In genomic region chr18:59109375-59109774, GRCh38 we compare ENCODE assay signal across 16 cellular contexts. TPM values are rescaled to one million over a fixed set of nuclear protein-coding genes. Genes with fewer than 3 reads are reported as not detected.
DNase-seq lines count a peak whose midpoint lies in the region; ATAC-seq and TF ChIP-seq lines count a peak whose summit lies in the region.
"Had no signal": no experiment of that assay in that cellular context is flagged by ENCODE, and none has a peak within 500 bp of the region (broad histone marks: within the 10 kb centered on the region; RNA-seq: fewer than 3 reads in every experiment).

No MANE protein-coding gene starts in this region.

- no peak overlapping the region for H4K5ac ChIP-seq in IMR-90 (ENCODE audit: low read depth, low read length)

- H3K27ac ChIP-seq in IMR-90 (ENCODE audit: insufficient read depth, low read length) (no peak overlapping the region), neural progenitor cell (no peak overlapping the region)
- H3K27ac ChIP-seq: BLaER1 treated with 17β-estradiol and CSF1 and Interleukin-3, amounts not matched to agents 10 nM and 100 nM; Peyer's patch had no signal

- H3K9me3 ChIP-seq in IMR-90 (ENCODE audit: control insufficient read depth, insufficient read depth, low read length): no peaks in the 10 kb centered on the region
- H3K9me3 ChIP-seq in adipocyte (ENCODE audit: control insufficient read depth, low read length): peaks cover 14% of the 10 kb centered on the region
- no peaks in the 10 kb centered on the region for H3K9me3 ChIP-seq in neural progenitor cell (ENCODE audit: low read depth)
- H3K9me3 ChIP-seq: BLaER1 treated with 17β-estradiol and CSF1 and Interleukin-3, amounts not matched to agents 10 nM and 100 nM; Peyer's patch had no signal

- H3K14ac ChIP-seq in IMR-90 (replicated peaks; ENCODE audit: low read depth, low read length): no peak overlapping the region

- intact Hi-C loops in IMR-90 (cut with micrococcal nuclease): no loop called here

- CTCF ChIA-PET in IMR-90 (lab: Yijun Ruan, JAX): no interaction called here

- no peak overlapping the region for H3K4me3 ChIP-seq in IMR-90 (ENCODE audit: insufficient read depth, low read depth, low read length)
- H3K4me3 ChIP-seq in adipocyte (ENCODE audit: low read length): no peak overlapping the region
- no peak overlapping the region for H3K4me3 ChIP-seq in neural progenitor cell
- H3K4me3 ChIP-seq: BLaER1 treated with 17β-estradiol and CSF1 and Interleukin-3, amounts not matched to agents 10 nM and 100 nM; Peyer's patch had no signal

- no peak overlapping the region for H2BK5ac ChIP-seq in IMR-90 (ENCODE audit: low read depth, low read length, poor library complexity, severe bottlenecking)

- H4K91ac ChIP-seq in IMR-90 (ENCODE audit: insufficient read depth, low read depth, low read length): no peak overlapping the region

- no peak overlapping the region for H3K4ac ChIP-seq in IMR-90 (ENCODE audit: low read depth, low read length)

- H2AK5ac ChIP-seq in IMR-90 (ENCODE audit: low read depth, low read length): no peak overlapping the region

- TF ChIP-seq CTCF in IMR-90 (conservative IDR thresholded peaks at IDR 0.05; ENCODE audit: low read depth, low read length) (no peak), neural progenitor cell (IDR thresholded peaks at IDR 0.05) (no peak), GM20000 (IDR thresholded peaks at IDR 0.05; ENCODE audit: extremely low read depth, missing control alignments) (no peak)

- H4K8ac ChIP-seq in IMR-90 (ENCODE audit: low read depth in 2 of 2, low read length in 2 of 2): no peak overlapping the region

- peaks cover 4% of the 10 kb centered on the region for H3K4me1 Mint-ChIP-seq in neural progenitor cell
- no peaks in the 10 kb centered on the region for H3K4me1 Mint-ChIP-seq in activated T-cell treated with anti-CD3 and anti-CD28 coated beads, Interleukin-2, amount 50 U/mL, for 24 hours (ENCODE audit: low read depth)

- WGBS in IMR-90 (ENCODE audit: extremely low coverage in 2 of 2, insufficient read length in 1 of 2), 2 experiments: 7% methylated on average over 3 of the region's 6 CpGs; no CpG with 5 or more reads in 1 of the 2 experiments

- no peak overlapping the region for H3K56ac ChIP-seq in IMR-90 (ENCODE audit: extremely low read depth, insufficient read depth, low read length)

- DNase-seq in DMS 273 treated with DMSO at 0.1 percent for 48 hours (lab: John Stamatoyannopoulos, UW) (peak; percentile 12), IMR-90 (no peak), adipocyte (ENCODE audit: low read depth) (peak; percentile 29), neural progenitor cell (ENCODE audit: low spot score) (no peak), amniotic stem cell (lab: John Stamatoyannopoulos, UW) (no peak), GM20000 (ENCODE audit: low spot score) (no peak)
- no peak for DNase-seq in activated T-cell treated with anti-CD3 and anti-CD28 coated beads, Interleukin-2, amount 50 U/mL, for 24 hours
- DNase-seq: DMS53, Kasumi-1, MV-4-11, NCI-H1417 treated with DMSO at 0.1 percent for 48 hours, NCI-H2029 treated with DMSO at 0.1 percent for 48 hours, NCI-H2227 treated with DMSO at 0.1 percent for 48 hours, NCI-H774, Peyer's patch had no signal

- H2BK120ac ChIP-seq in IMR-90 (ENCODE audit: low read depth, low read length): no peak overlapping the region

- dilution Hi-C loops in IMR-90 (cut with HindIII; ENCODE audit: low sequenced_read_pairs, unreplicated experiment): no loop called here

- H3K23ac ChIP-seq in IMR-90 (ENCODE audit: low read depth, low read length): no peak overlapping the region

- H2BK20ac ChIP-seq in IMR-90 (ENCODE audit: low read depth, low read length): no peak overlapping the region

- no peak overlapping the region for H3K27ac Mint-ChIP-seq in neural progenitor cell
- no peak overlapping the region for H3K27ac Mint-ChIP-seq in activated T-cell treated with anti-CD3 and anti-CD28 coated beads, Interleukin-2, amount 50 U/mL, for 24 hours

- H3K36me3 Mint-ChIP-seq in neural progenitor cell: no peaks in the 10 kb centered on the region
- no peaks in the 10 kb centered on the region for H3K36me3 Mint-ChIP-seq in activated T-cell treated with anti-CD3 and anti-CD28 coated beads, Interleukin-2, amount 50 U/mL, for 24 hours (ENCODE audit: low read depth)

- no peaks in the 10 kb centered on the region for H3K9me1 ChIP-seq in IMR-90 (ENCODE audit: insufficient read depth, low read length)

- no peaks in the 10 kb centered on the region for H3K79me2 ChIP-seq in neural progenitor cell (ENCODE audit: low read depth)

- ATAC-seq in IMR-90 (ENCODE audit: low read depth): no peak

- H3K4me1 ChIP-seq in IMR-90 (ENCODE audit: control insufficient read depth, insufficient read depth, low read length) (no peaks in the 10 kb centered on the region), adipocyte (ENCODE audit: control insufficient read depth, insufficient read depth, low read length) (no peaks in the 10 kb centered on the region), neural progenitor cell (peaks cover 13% of the 10 kb centered on the region)
- H3K4me1 ChIP-seq: BLaER1 treated with 17β-estradiol and CSF1 and Interleukin-3, amounts not matched to agents 10 nM and 100 nM; Peyer's patch had no signal

- H4K20me1 ChIP-seq in IMR-90 (ENCODE audit: insufficient read depth, low read length) (no peaks in the 10 kb centered on the region), neural progenitor cell (ENCODE audit: low read depth) (no peaks in the 10 kb centered on the region)
- H4K20me1 ChIP-seq: BLaER1 treated with 17β-estradiol and CSF1 and Interleukin-3, amounts not matched to agents 10 nM and 100 nM had no signal

- POLR2A ChIA-PET in IMR-90 (lab: Charles Lee; ENCODE audit: unreplicated experiment): no interaction called here

- no peak overlapping the region for H2AK9ac ChIP-seq in IMR-90 (replicated peaks; ENCODE audit: low read depth, low read length, poor library complexity)

- H3K27me3 Mint-ChIP-seq in neural progenitor cell (ENCODE audit: insufficient read depth, low read depth): peaks cover 4% of the 10 kb centered on the region
- peaks cover 80% of the 10 kb centered on the region for H3K27me3 Mint-ChIP-seq in activated T-cell treated with anti-CD3 and anti-CD28 coated beads, Interleukin-2, amount 50 U/mL, for 24 hours

- no peaks in the 10 kb centered on the region for H3K79me1 ChIP-seq in IMR-90 (ENCODE audit: low read depth in 1 of 2, low read length in 2 of 2)

- H3K4me2 ChIP-seq in IMR-90 (ENCODE audit: low read depth, low read length) (no peak overlapping the region), neural progenitor cell (peak overlapping the region; percentile 25)
- H3K4me2 ChIP-seq: BLaER1 treated with 17β-estradiol and CSF1 and Interleukin-3, amounts not matched to agents 10 nM and 100 nM had no signal

- no peak overlapping the region for H3K9ac ChIP-seq in IMR-90 (ENCODE audit: low read depth, low read length)
- no peak overlapping the region for H3K9ac ChIP-seq in adipocyte (ENCODE audit: low read length)
- no peak overlapping the region for H3K9ac ChIP-seq in neural progenitor cell
- H3K9ac ChIP-seq: BLaER1 treated with 17β-estradiol and CSF1 and Interleukin-3, amounts not matched to agents 10 nM and 100 nM had no signal

- H3K27me3 ChIP-seq in IMR-90 (ENCODE audit: control insufficient read depth, insufficient read depth, low read length): peaks cover 47% of the 10 kb centered on the region
- peaks cover 50% of the 10 kb centered on the region for H3K27me3 ChIP-seq in adipocyte (replicated peaks; ENCODE audit: control insufficient read depth, insufficient read depth, low read length)
- H3K27me3 ChIP-seq in neural progenitor cell: peaks cover 4% of the 10 kb centered on the region
- H3K27me3 ChIP-seq: BLaER1 treated with 17β-estradiol and CSF1 and Interleukin-3, amounts not matched to agents 10 nM and 100 nM; Peyer's patch had no signal

- no peaks in the 10 kb centered on the region for H3F3A ChIP-seq in neural progenitor cell (ENCODE audit: low read depth)

- peaks cover 4% of the 10 kb centered on the region for H3K9me3 Mint-ChIP-seq in neural progenitor cell
- H3K9me3 Mint-ChIP-seq in activated T-cell treated with anti-CD3 and anti-CD28 coated beads, Interleukin-2, amount 50 U/mL, for 24 hours: no peaks in the 10 kb centered on the region

- H3K36me3 ChIP-seq in IMR-90 (ENCODE audit: control insufficient read depth, insufficient read depth, low read length) (no peaks in the 10 kb centered on the region), adipocyte (ENCODE audit: control insufficient read depth, insufficient read depth, low read length, severe bottlenecking) (no peaks in the 10 kb centered on the region), neural progenitor cell (no peaks in the 10 kb centered on the region)
- H3K36me3 ChIP-seq: BLaER1 treated with 17β-estradiol and CSF1 and Interleukin-3, amounts not matched to agents 10 nM and 100 nM; Peyer's patch had no signal

- no peak for TF ChIP-seq RAD21 in IMR-90 (IDR thresholded peaks at IDR 0.05; ENCODE audit: low read length)

- H3K18ac ChIP-seq in IMR-90 (ENCODE audit: low read depth, low read length): no peak overlapping the region

- TF ChIP-seq POLR2A in IMR-90 (IDR thresholded peaks at IDR 0.05; ENCODE audit: low read depth, low read length): no peak

- in situ Hi-C loops in IMR-90 (cut with MboI; ENCODE audit: low sequenced_read_pairs): no loop called here

- no peak overlapping the region for H2BK15ac ChIP-seq in IMR-90 (ENCODE audit: low read depth, low read length)

- no peak overlapping the region for H3K4me3 Mint-ChIP-seq in neural progenitor cell
- no peak overlapping the region for H3K4me3 Mint-ChIP-seq in activated T-cell treated with anti-CD3 and anti-CD28 coated beads, Interleukin-2, amount 50 U/mL, for 24 hours

- no TSS peak for BruUV-seq in IMR-90 (replicated peaks; lab: Mats Ljungman, UMichigan)

- H2AFZ ChIP-seq in IMR-90 (replicated peaks; ENCODE audit: low read length, poor library complexity) (peak overlapping the region; percentile 43), neural progenitor cell (replicated peaks) (no peak overlapping the region)

TF ChIP-seq in IMR-90, 13 proteins besides CTCF, POLR2A, EP300 and RAD21 (continues in another document):
- TF ChIP-seq CHD1 (IDR thresholded peaks at IDR 0.05; ENCODE audit: low read depth, low read length): no peak
- no peak for TF ChIP-seq FOS (IDR thresholded peaks at IDR 0.05; ENCODE audit: low read depth, low read length)
- no peak for TF ChIP-seq RFX5 (IDR thresholded peaks at IDR 0.05; ENCODE audit: low read depth, low read length)

RNA-seq across cellular contexts. Expression of gene SEC11C, which starts 30.3 kb away (rescaled TPM):
- 8.9 and 10.6 TPM in 2 replicates for total RNA-seq in IMR-90 (2012; rRNA removed)
- 11.9 and 14.4 TPM in 2 replicates for polyA plus RNA-seq in IMR-90 (2012; rRNA removed)
- polyA plus RNA-seq in IMR-90 (2012; cell fraction: cytosol; rRNA removed): 4.4 and 8.9 TPM in 2 replicates
- 1.9 and 2.9 TPM in 2 replicates for polyA plus RNA-seq in IMR-90 (2012; cell fraction: nucleus; rRNA removed; ENCODE audit: low replicate concordance)
- total RNA-seq in neural progenitor cell (ENCODE audit: low replicate concordance): 26.7 and 53.4 TPM in 2 replicates

Comparison
In these comparisons a context has a peak if more than half of its experiments do, and no peak if none do; other contexts are left out.
1. DNase-seq: peak in DMS 273 treated with DMSO at 0.1 percent for 48 hours (single experiment) and adipocyte (single experiment); none in IMR-90 (single experiment), neural progenitor cell (single experiment), amniotic stem cell (single experiment), GM20000 (single experiment) and activated T-cell treated with anti-CD3 and anti-CD28 coated beads, Interleukin-2, amount 50 U/mL, for 24 hours (single experiment).